In the genomic region with DNA sequence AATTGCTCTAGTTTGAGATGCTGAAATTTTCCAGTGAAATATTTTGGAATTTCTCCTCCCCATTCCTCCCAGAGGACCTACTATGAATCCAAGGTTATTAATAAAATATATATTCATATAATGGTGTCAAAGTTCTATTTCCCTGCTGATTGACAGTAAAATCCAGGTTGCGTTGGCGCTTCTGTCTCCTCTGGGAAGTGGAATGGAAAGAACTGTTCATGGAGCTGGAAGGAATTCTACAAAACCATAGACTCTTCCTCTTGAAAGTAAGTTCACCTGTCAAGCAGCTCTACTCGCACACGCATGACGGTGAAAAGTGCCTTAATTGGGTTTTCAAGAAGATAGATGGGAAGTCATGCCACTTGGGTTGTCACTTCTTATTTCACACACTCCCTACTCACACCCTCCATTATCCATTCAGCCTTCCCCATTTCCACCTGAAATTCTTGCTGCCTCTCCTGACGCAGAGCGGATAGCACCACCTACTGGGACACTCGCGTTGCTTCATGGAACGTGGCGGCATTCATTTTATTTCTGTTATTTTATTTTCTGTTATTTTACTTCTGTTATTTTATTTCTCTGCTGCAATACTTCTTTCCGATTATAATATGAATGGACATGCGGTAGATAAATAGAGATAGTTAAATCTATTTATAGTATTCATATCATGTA, we compare ENCODE assay signal across 11 cellular contexts.
A peak's percentile ranks its signal among the peaks of the same experiment; 100 is the strongest.
DNase-seq lines count a peak whose midpoint lies in the region; ATAC-seq and TF ChIP-seq lines count a peak whose summit lies in the region.
"Had no signal": no experiment of that assay in that cellular context is flagged by ENCODE, and none has a peak within 500 bp of the region (broad histone marks: within the 10 kb centered on the region; RNA-seq: fewer than 3 reads in every experiment).

No MANE protein-coding gene starts in this region.

- POLR2A ChIA-PET in GM10248 (lab: Yijun Ruan, JAX), result no interaction called here

- DNase-seq in GM10248 (ENCODE audit: extremely low spot score) (no peak), Kasumi-1 (lab: John Stamatoyannopoulos, UW) (peak; percentile 2 to 25), mammary epithelial cell (peak; percentile 30), neural crest cell (ENCODE audit: low read depth, low spot score) (peak; percentile 25), mesenteric fat pad (ENCODE audit: low spot score) (no peak)

- no peaks in the 10 kb centered on the region for H3K27me3 ChIP-seq in mammary epithelial cell (ENCODE audit: insufficient read depth, low read length)

- H3K27ac ChIP-seq in mammary epithelial cell (ENCODE audit: insufficient read depth, low read depth, low read length), result no peak overlapping the region
- H3K27ac ChIP-seq: coronary artery, thoracic aorta had no signal

- H3K27ac Mint-ChIP-seq in neural crest cell (ENCODE audit: unreplicated experiment), result no peak overlapping the region
- H3K27ac Mint-ChIP-seq: T-helper 1 cell treated with Interleukin-12 subunit alpha and Interleukin-12 subunit beta and Interleukin-4 antibody, amounts not matched to agents 30 μg/mL and 1 μg/mL, for 36 hours had no signal

- H3K4me3 ChIP-seq in mammary epithelial cell (replicated peaks in 1 of 3; ENCODE audit: insufficient read depth in 1 of 3, low read depth in 2 of 3, low read length in 3 of 3), result no peak overlapping the region
- H3K4me3 ChIP-seq: coronary artery, thoracic aorta had no signal

- H3K9me3 Mint-ChIP-seq in neural crest cell, result no peaks in the 10 kb centered on the region
- H3K9me3 Mint-ChIP-seq: T-helper 1 cell treated with Interleukin-12 subunit alpha and Interleukin-12 subunit beta and Interleukin-4 antibody, amounts not matched to agents 30 μg/mL and 1 μg/mL, for 36 hours had no signal

- intact Hi-C loops in mammary epithelial cell (cut with micrococcal nuclease), result loop anchor here (1.0 kb wide), 1 partner anchor 196 kb away; no protein-coding TSS in a partner anchor

- H3K4me1 ChIP-seq in mammary epithelial cell (ENCODE audit: insufficient read depth, low read length), result no peaks in the 10 kb centered on the region

- no peak overlapping the region for H2AFZ ChIP-seq in mammary epithelial cell (ENCODE audit: low read depth, low read length)

- BruUV-seq in mammary epithelial cell (replicated peaks; lab: Mats Ljungman, UMichigan), result no TSS peak

- no peaks in the 10 kb centered on the region for H4K20me1 ChIP-seq in mammary epithelial cell (ENCODE audit: insufficient read depth, low read length)

- ATAC-seq in HG03571 (IDR thresholded peaks at IDR 0.05; ENCODE audit: unreplicated experiment) (no peak), HG03439 (IDR thresholded peaks at IDR 0.05; ENCODE audit: unreplicated experiment) (no peak), GM18907 (IDR thresholded peaks at IDR 0.05; ENCODE audit: unreplicated experiment) (no peak)

- CTCF ChIA-PET in GM10248 (lab: Yijun Ruan, JAX) (no interaction called here), mammary epithelial cell (lab: Charles Lee; ENCODE audit: low non-redundant PET) (no interaction called here)

- H3K27me3 Mint-ChIP-seq in neural crest cell (ENCODE audit: low read depth), result no peaks in the 10 kb centered on the region

- no peak overlapping the region for H3K4me2 ChIP-seq in mammary epithelial cell (ENCODE audit: insufficient read depth, low read depth, low read length)

- H3K9ac ChIP-seq in mammary epithelial cell (ENCODE audit: insufficient read depth, low read length), result no peak overlapping the region

- H3K36me3 ChIP-seq in mammary epithelial cell (ENCODE audit: insufficient read depth, low read length), result no peaks in the 10 kb centered on the region
- H3K36me3 ChIP-seq: thoracic aorta had no signal

- TF ChIP-seq CTCF in GM10248 (IDR thresholded peaks at IDR 0.05; ENCODE audit: control extremely low read depth, extremely low read depth, low read depth, missing control alignments), result peak; percentile 39
- peak; percentile 61 to 77 for TF ChIP-seq CTCF in mammary epithelial cell (conservative IDR thresholded peaks at IDR 0.05 in 1 of 2, IDR thresholded peaks at IDR 0.05 in 1 of 2; ENCODE audit: extremely low read depth in 1 of 2, insufficient read depth in 1 of 2, low read depth in 1 of 2, low read length in 2 of 2)
- TF ChIP-seq CTCF in neural crest cell (conservative IDR thresholded peaks at IDR 0.05), result peak; percentile 87

- no peaks in the 10 kb centered on the region for H3K36me3 Mint-ChIP-seq in neural crest cell (ENCODE audit: low read depth)

- no peaks in the 10 kb centered on the region for H3K79me2 ChIP-seq in mammary epithelial cell (ENCODE audit: insufficient read depth, low read length)

- no peaks in the 10 kb centered on the region for H3K4me1 Mint-ChIP-seq in neural crest cell

- no peaks in the 10 kb centered on the region for H3K9me3 ChIP-seq in mammary epithelial cell (replicated peaks; ENCODE audit: insufficient read depth, low read length)
- H3K9me3 ChIP-seq: thoracic aorta had no signal

- dilution Hi-C loops in mammary epithelial cell (cut with HindIII; ENCODE audit: low sequenced_read_pairs), result no loop called here

- in situ Hi-C loops in mammary epithelial cell (cut with MboI; ENCODE audit: low sequenced_read_pairs in 2 of 2), result loop anchor here in 1 of 2 donors (10.0 kb wide), 1 partner anchor 202 kb away; no protein-coding TSS in a partner anchor

- H3K4me3 Mint-ChIP-seq in neural crest cell, result no peak overlapping the region
- H3K4me3 Mint-ChIP-seq: T-helper 1 cell treated with Interleukin-12 subunit alpha and Interleukin-12 subunit beta and Interleukin-4 antibody, amounts not matched to agents 30 μg/mL and 1 μg/mL, for 36 hours had no signal

- WGBS in mammary epithelial cell (ENCODE audit: low coverage, missing lambda C conversion rate), result 30% methylated on average over 13 of the region's 13 CpGs

Comparison
In these comparisons a context has a peak if more than half of its experiments do, and no peak if none do; other contexts are left out.
1. DNase-seq: peak in Kasumi-1 (2 of 2), mammary epithelial cell (single experiment) and neural crest cell (single experiment); none in GM10248 (single experiment) and mesenteric fat pad (single experiment).
2. Peak in every context shown above with its lines, with median percentiles within 50 percentile points of each other: CTCF ChIP-seq.